Comparison of ENCODE assay signal across 8 cellular contexts in genomic region chr4:169270810-169271691, GRCh38. TPM values are rescaled to one million over a fixed set of nuclear protein-coding genes. Genes with fewer than 3 reads are reported as not detected.
DNase-seq lines count a peak whose midpoint lies in the region; ATAC-seq and TF ChIP-seq lines count a peak whose summit lies in the region.

Gene SH3RF1 (minus strand): TSS chr4:169270956. CDS start chr4:169269212, 1,744 bp downstream.

- peak within 1 kb of the TSS; percentile 98 for H3K9ac ChIP-seq in endocrine pancreas (ENCODE audit: control insufficient read depth, insufficient read depth, low read length)

- no peak for TF ChIP-seq POLR2A in NB4 (IDR thresholded peaks at IDR 0.05; ENCODE audit: extremely low read depth, insufficient read length)

- H3K36me3 ChIP-seq in ACC112 (ENCODE audit: insufficient read depth, low read length) (peaks cover 7% of the 10 kb centered on the region), endocrine pancreas (ENCODE audit: control insufficient read depth, insufficient read depth, low read length) (no peaks in the 10 kb centered on the region)

- peak within 1 kb of the TSS; percentile 54 for H2AFZ ChIP-seq in ACC112 (ENCODE audit: low read length, unreplicated experiment)

- peaks cover 50% of the 10 kb centered on the region for H3K79me2 ChIP-seq in ACC112 (ENCODE audit: control insufficient read depth, insufficient read depth, low read length, unreplicated experiment)

- no peaks in the 10 kb centered on the region for H3K9me3 Mint-ChIP-seq in HFFc6
- H3K9me3 Mint-ChIP-seq in stimulated activated effector memory CD8-positive, alpha-beta T cell treated with anti-CD3 and anti-CD28 coated beads, Interleukin-12 subunit alpha, Interleukin-12 subunit beta, amount 100 ng/mL, for 72 hours, result no peaks in the 10 kb centered on the region

- DNase-seq in HFFc6, result peak; percentile 87
- peak; percentile 74 for DNase-seq in NB4 (ENCODE audit: low read depth)
- DNase-seq in T1000 (lab: John Stamatoyannopoulos, UW), result peak; percentile 56
- DNase-seq in medulla oblongata (ENCODE audit: extremely low spot score), result peak; percentile 83
- DNase-seq in stimulated activated effector memory CD8-positive, alpha-beta T cell treated with anti-CD3 and anti-CD28 coated beads, Interleukin-12 subunit alpha, Interleukin-12 subunit beta, amount 100 ng/mL, for 72 hours (ENCODE audit: low spot score in 2 of 2), result peak; percentile 10 to 52

- H3K4me3 ChIP-seq in ACC112 (ENCODE audit: low read depth, low read length) (peak within 1 kb of the TSS; percentile 94), NB4 (ENCODE audit: low read depth, low read length) (peak within 1 kb of the TSS; percentile 64), endocrine pancreas (ENCODE audit: control insufficient read depth, insufficient read depth, low read length) (peak within 1 kb of the TSS; percentile 90)

- H3K4me1 Mint-ChIP-seq in HFFc6 (ENCODE audit: low read depth), result peaks cover 48% of the 10 kb centered on the region
- H3K4me1 Mint-ChIP-seq in stimulated activated effector memory CD8-positive, alpha-beta T cell treated with anti-CD3 and anti-CD28 coated beads, Interleukin-12 subunit alpha, Interleukin-12 subunit beta, amount 100 ng/mL, for 72 hours, result no peaks in the 10 kb centered on the region

- H3K9me3 ChIP-seq in endocrine pancreas (ENCODE audit: control insufficient read depth, low read length), result no peaks in the 10 kb centered on the region

- peak within 1 kb of the TSS; percentile 80 for H3K27ac ChIP-seq in ACC112 (ENCODE audit: low read depth, low read length)

- peak; percentile 71 for ATAC-seq in stimulated activated effector memory CD8-positive, alpha-beta T cell treated with anti-CD3 and anti-CD28 coated beads, Interleukin-12 subunit alpha, Interleukin-12 subunit beta, amount 100 ng/mL, for 72 hours

- H3K27me3 ChIP-seq in ACC112 (ENCODE audit: insufficient read depth, low read length) (no peaks in the 10 kb centered on the region), endocrine pancreas (ENCODE audit: control insufficient read depth, insufficient read depth, low read length) (no peaks in the 10 kb centered on the region)

- TF ChIP-seq CTCF in GM12873 (IDR thresholded peaks at IDR 0.05; ENCODE audit: insufficient read depth, low read depth, low read length, missing control alignments), result peak; percentile 40
- peak; percentile 74 for TF ChIP-seq CTCF in HFFc6 (IDR thresholded peaks at IDR 0.05)
- TF ChIP-seq CTCF in NB4 (IDR thresholded peaks at IDR 0.05; ENCODE audit: low read depth, low read length), result no peak

- H3K27me3 Mint-ChIP-seq in HFFc6 (ENCODE audit: insufficient read depth), result 0 out of 2 replicates have a peak, but pooled peaks cover 4% of the 10 kb centered on the region

- H3K27ac Mint-ChIP-seq in HFFc6, result peak within 1 kb of the TSS; percentile 90
- no peak within 1 kb of the TSS for H3K27ac Mint-ChIP-seq in stimulated activated effector memory CD8-positive, alpha-beta T cell treated with anti-CD3 and anti-CD28 coated beads, Interleukin-12 subunit alpha, Interleukin-12 subunit beta, amount 100 ng/mL, for 72 hours

- H3K36me3 Mint-ChIP-seq in HFFc6 (ENCODE audit: low read depth), result peaks cover 17% of the 10 kb centered on the region
- no peaks in the 10 kb centered on the region for H3K36me3 Mint-ChIP-seq in stimulated activated effector memory CD8-positive, alpha-beta T cell treated with anti-CD3 and anti-CD28 coated beads, Interleukin-12 subunit alpha, Interleukin-12 subunit beta, amount 100 ng/mL, for 72 hours

- H3K4me1 ChIP-seq in ACC112 (ENCODE audit: control insufficient read depth, insufficient read depth, low read length, unreplicated experiment) (peaks cover 30% of the 10 kb centered on the region), endocrine pancreas (ENCODE audit: control insufficient read depth, insufficient read depth, low read length) (peaks cover 8% of the 10 kb centered on the region)

- peak within 1 kb of the TSS; percentile 90 for H3K4me3 Mint-ChIP-seq in HFFc6
- H3K4me3 Mint-ChIP-seq in stimulated activated effector memory CD8-positive, alpha-beta T cell treated with anti-CD3 and anti-CD28 coated beads, Interleukin-12 subunit alpha, Interleukin-12 subunit beta, amount 100 ng/mL, for 72 hours, result peak within 1 kb of the TSS; percentile 51

RNA-seq across cellular contexts. Expression of gene SH3RF1, which starts in this region (rescaled TPM):
- 10 to 100 TPM; 54.5 to 67.1 (median 57.1) TPM for total RNA-seq in HFFc6 (2021; fragmentation: NEBNext Ultra II Directional; extraction: Animal tissue kit (Norgen Biotek cat#: 25700))

Comparison
In these comparisons a context has a peak if more than half of its experiments do, and no peak if none do; other contexts are left out.
1. Peak in every context shown above with its lines: DNase-seq, ATAC-seq, H3K4me3 ChIP-seq and H3K27ac ChIP-seq.
2. DNase-seq: peak in every context shown above with its lines; median percentile 87 in HFFc6; 83 in medulla oblongata; 74 in NB4; 56 in T1000; 31 in stimulated activated effector memory CD8-positive, alpha-beta T cell treated with anti-CD3 and anti-CD28 coated beads, Interleukin-12 subunit alpha, Interleukin-12 subunit beta, amount 100 ng/mL, for 72 hours.